In genomic region chr6:25205629-25206028, GRCh38 we compare ENCODE assay signal across 18 cellular contexts.
"Had no signal": no experiment of that assay in that cellular context is flagged by ENCODE, and none has a peak within 500 bp of the region (broad histone marks: within the 10 kb centered on the region; RNA-seq: fewer than 3 reads in every experiment).

No MANE protein-coding gene starts in this region.

- H3K9me3 ChIP-seq: neutrophil, ovary, pancreas, prostate gland, right lobe of liver had no signal

- H3K4me1 ChIP-seq: pancreas, parathyroid adenoma, prostate gland, psoas muscle, right atrium auricular region, right lobe of liver, spleen had no signal

- H3K27ac ChIP-seq: neural progenitor cell, neutrophil, ovary, pancreas, parathyroid adenoma, prostate gland, psoas muscle, right atrium auricular region, right lobe of liver, sigmoid colon, skin epidermis, spleen had no signal

- H3K36me3 ChIP-seq: neutrophil, ovary, pancreas, prostate gland, right atrium auricular region, right lobe of liver, sigmoid colon, spleen had no signal

- ATAC-seq: naive thymus-derived CD8-positive, alpha-beta T cell; natural killer cell; natural killer cell treated with Interleukin-12 subunit alpha and Interleukin-12 subunit beta and Interleukin-15 and Interleukin-18, amount 100 ng/mL, for 72 hours; pancreas; psoas muscle; right cardiac atrium; right lobe of liver; sciatic nerve had no signal

- H3K4me3 ChIP-seq: neural progenitor cell, ovary, pancreas, prostate gland, psoas muscle, right atrium auricular region, right lobe of liver, sigmoid colon, skin epidermis, smooth muscle cell, spleen had no signal
